Comparison of ENCODE assay signal across 27 cellular contexts in the genomic region with DNA sequence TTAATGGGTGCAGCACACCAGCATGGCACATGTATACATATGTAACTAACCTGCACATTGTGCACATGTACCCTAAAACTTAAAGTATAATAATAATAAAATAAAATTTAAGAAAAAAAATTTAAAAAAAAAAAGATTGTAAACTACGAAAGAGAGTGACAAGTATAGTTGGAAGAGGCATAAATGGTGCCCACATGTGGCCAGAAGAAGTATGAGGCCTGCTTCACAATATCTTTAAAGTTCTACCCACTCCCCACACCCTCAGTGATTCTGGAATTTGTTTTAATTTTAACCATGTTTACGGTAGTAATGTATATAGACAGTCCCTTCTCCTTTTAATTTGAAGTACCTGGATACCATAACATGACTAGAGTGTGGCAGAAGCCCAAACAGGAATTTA.
A peak's percentile ranks its signal among the peaks of the same experiment; 100 is the strongest.
DNase-seq lines count a peak whose midpoint lies in the region; ATAC-seq and TF ChIP-seq lines count a peak whose summit lies in the region.
"Had no signal": no experiment of that assay in that cellular context is flagged by ENCODE, and none has a peak within 500 bp of the region (broad histone marks: within the 10 kb centered on the region; RNA-seq: fewer than 3 reads in every experiment).

No MANE protein-coding gene starts in this region.

- DNase-seq in AG09319 (ENCODE audit: extremely low read depth, low read depth) (no peak), Kasumi-1 (lab: John Stamatoyannopoulos, UW) (peak; percentile 9 to 10), astrocyte of the cerebellum (ENCODE audit: low read depth) (no peak), fibroblast of villous mesenchyme (ENCODE audit: low read depth) (no peak), Calu3 (no peak)
- no peak for DNase-seq in activated CD8-positive, alpha-beta T cell treated with anti-CD3 and anti-CD28 coated beads for 36 hours
- DNase-seq: activated CD4-positive, alpha-beta T cell treated with anti-CD3 and anti-CD28 coated beads, Interleukin-2, amount 10 ng/mL, durations not matched to agents 7 days and 5 days; activated naive CD4-positive, alpha-beta T cell treated with anti-CD3 and anti-CD28 coated beads, Interleukin-2, amount 50 U/mL, for 16 hours; aorta; CD4-positive, alpha-beta T cell; hypothalamus; left ventricle myocardium superior; NCI-H1694; NCI-H2171; NCI-H510A treated with DMSO at 0.1 percent for 48 hours; NK-92 treated with Interleukin-12 subunit alpha and Interleukin-12 subunit beta, amount 100 ng/mL, for 24 hours; pancreas; right lobe of liver; stimulated activated CD4-positive, alpha-beta T cell treated with anti-CD3 and anti-CD28 coated beads, Interleukin-15, amount 100 ng/mL, for 24 hours; T-helper 2 cell; thyroid gland had no signal

- no peak overlapping the region for H3K4me3 Mint-ChIP-seq in Calu3 (ENCODE audit: low read depth, unreplicated experiment)
- H3K4me3 Mint-ChIP-seq in activated CD8-positive, alpha-beta T cell treated with anti-CD3 and anti-CD28 coated beads for 36 hours = no peak overlapping the region
- H3K4me3 Mint-ChIP-seq: activated CD4-positive, alpha-beta T cell treated with anti-CD3 and anti-CD28 coated beads, Interleukin-2, amount 10 ng/mL, durations not matched to agents 7 days and 5 days; CD4-positive, alpha-beta T cell; natural killer cell treated with Interleukin-12 subunit alpha and Interleukin-12 subunit beta and Interleukin-15 and Interleukin-18, amount 100 ng/mL, for 72 hours; stimulated activated naive CD8-positive, alpha-beta T cell treated with anti-CD3 and anti-CD28 coated beads, Interleukin-15, Interleukin-2, amounts not matched to agents 100 ng/mL and 50 ng/mL, for 24 hours had no signal

- CTCF ChIA-PET in Calu3 (lab: Charles Lee) = no interaction called here
- CTCF ChIA-PET in activated CD8-positive, alpha-beta T cell treated with anti-CD3 and anti-CD28 coated beads for 36 hours (lab: Charles Lee) = no interaction called here

- TF ChIP-seq CTCF in AG09319 (IDR thresholded peaks at IDR 0.05; ENCODE audit: low read depth, low read length) (peak; percentile 14), astrocyte of the cerebellum (IDR thresholded peaks at IDR 0.05; ENCODE audit: low read depth, low read length, missing control alignments) (peak; percentile 18), fibroblast of villous mesenchyme (IDR thresholded peaks at IDR 0.05; ENCODE audit: insufficient read depth, low read depth, low read length) (peak; percentile 20), Calu3 (IDR thresholded peaks at IDR 0.05; ENCODE audit: unreplicated experiment) (no peak)
- no peak for TF ChIP-seq CTCF in activated CD8-positive, alpha-beta T cell treated with anti-CD3 and anti-CD28 coated beads for 36 hours (IDR thresholded peaks at IDR 0.05)

- H3K36me3 Mint-ChIP-seq in Calu3 (ENCODE audit: insufficient read depth, unreplicated experiment) = no peaks in the 10 kb centered on the region
- H3K36me3 Mint-ChIP-seq in activated CD8-positive, alpha-beta T cell treated with anti-CD3 and anti-CD28 coated beads for 36 hours (ENCODE audit: low read depth) = no peaks in the 10 kb centered on the region
- H3K36me3 Mint-ChIP-seq: natural killer cell treated with Interleukin-12 subunit alpha and Interleukin-12 subunit beta and Interleukin-15 and Interleukin-18, amount 100 ng/mL, for 72 hours had no signal

- BruUV-seq in Calu3 (replicated peaks; lab: Mats Ljungman, UMichigan) = no TSS peak

- H3K4me1 Mint-ChIP-seq in Calu3 (ENCODE audit: low read depth, unreplicated experiment) = no peaks in the 10 kb centered on the region
- no peaks in the 10 kb centered on the region for H3K4me1 Mint-ChIP-seq in activated CD8-positive, alpha-beta T cell treated with anti-CD3 and anti-CD28 coated beads for 36 hours (ENCODE audit: low read depth)
- H3K4me1 Mint-ChIP-seq: activated CD4-positive, alpha-beta T cell treated with anti-CD3 and anti-CD28 coated beads, Interleukin-2, amount 10 ng/mL, durations not matched to agents 7 days and 5 days had no signal

- no peak overlapping the region for H3K27ac Mint-ChIP-seq in Calu3 (ENCODE audit: unreplicated experiment)
- no peak overlapping the region for H3K27ac Mint-ChIP-seq in activated CD8-positive, alpha-beta T cell treated with anti-CD3 and anti-CD28 coated beads for 36 hours
- H3K27ac Mint-ChIP-seq: activated CD4-positive, alpha-beta T cell treated with anti-CD3 and anti-CD28 coated beads, Interleukin-2, amount 10 ng/mL, durations not matched to agents 7 days and 5 days; CD4-positive, alpha-beta T cell; natural killer cell treated with Interleukin-12 subunit alpha and Interleukin-12 subunit beta and Interleukin-15 and Interleukin-18, amount 100 ng/mL, for 72 hours; stimulated activated naive CD8-positive, alpha-beta T cell treated with anti-CD3 and anti-CD28 coated beads, Interleukin-15, Interleukin-2, amounts not matched to agents 100 ng/mL and 50 ng/mL, for 24 hours had no signal

- ATAC-seq in HG02763 (IDR thresholded peaks at IDR 0.05; ENCODE audit: unreplicated experiment) (no peak), GM19324 (IDR thresholded peaks at IDR 0.05; ENCODE audit: low FRiP score, unreplicated experiment) (no peak)
- ATAC-seq in activated CD8-positive, alpha-beta T cell treated with anti-CD3 and anti-CD28 coated beads for 36 hours = no peak
- ATAC-seq: K562; left ventricle myocardium superior; natural killer cell treated with Interleukin-12 subunit alpha and Interleukin-12 subunit beta and Interleukin-15 and Interleukin-18, amount 100 ng/mL, for 72 hours; pancreas; right lobe of liver had no signal

- no peaks in the 10 kb centered on the region for H3K9me3 Mint-ChIP-seq in Calu3 (ENCODE audit: low read depth, unreplicated experiment)
- no peaks in the 10 kb centered on the region for H3K9me3 Mint-ChIP-seq in activated CD8-positive, alpha-beta T cell treated with anti-CD3 and anti-CD28 coated beads for 36 hours
- H3K9me3 Mint-ChIP-seq: activated CD4-positive, alpha-beta T cell treated with anti-CD3 and anti-CD28 coated beads, Interleukin-2, amount 10 ng/mL, durations not matched to agents 7 days and 5 days; CD4-positive, alpha-beta T cell; natural killer cell treated with Interleukin-12 subunit alpha and Interleukin-12 subunit beta and Interleukin-15 and Interleukin-18, amount 100 ng/mL, for 72 hours; stimulated activated naive CD8-positive, alpha-beta T cell treated with anti-CD3 and anti-CD28 coated beads, Interleukin-15, Interleukin-2, amounts not matched to agents 100 ng/mL and 50 ng/mL, for 24 hours had no signal

- intact Hi-C loops in Calu3 (cut with micrococcal nuclease; ENCODE audit: unreplicated experiment) = no loop called here
- intact Hi-C loops in activated CD8-positive, alpha-beta T cell treated with anti-CD3 and anti-CD28 coated beads for 36 hours (cut with micrococcal nuclease) = no loop called here

- no peak overlapping the region for H3K4me3 ChIP-seq in astrocyte of the cerebellum (ENCODE audit: low read depth, low read length)
- H3K4me3 ChIP-seq in fibroblast of villous mesenchyme (ENCODE audit: low read depth, low read length) = no peak overlapping the region
- H3K4me3 ChIP-seq: K562, pancreas, right lobe of liver, SJSA1, thyroid gland had no signal

- POLR2A ChIA-PET in activated CD8-positive, alpha-beta T cell treated with anti-CD3 and anti-CD28 coated beads for 36 hours (lab: Charles Lee) = no interaction called here

- in situ Hi-C loops in astrocyte of the cerebellum (cut with HindIII; ENCODE audit: low sequenced_read_pairs) = no loop called here

- no peaks in the 10 kb centered on the region for H3K27me3 Mint-ChIP-seq in Calu3 (ENCODE audit: unreplicated experiment)
- H3K27me3 Mint-ChIP-seq in activated CD8-positive, alpha-beta T cell treated with anti-CD3 and anti-CD28 coated beads for 36 hours = peaks cover 3% of the 10 kb centered on the region
- H3K27me3 Mint-ChIP-seq: activated CD4-positive, alpha-beta T cell treated with anti-CD3 and anti-CD28 coated beads, Interleukin-2, amount 10 ng/mL, durations not matched to agents 7 days and 5 days; natural killer cell treated with Interleukin-12 subunit alpha and Interleukin-12 subunit beta and Interleukin-15 and Interleukin-18, amount 100 ng/mL, for 72 hours; stimulated activated naive CD8-positive, alpha-beta T cell treated with anti-CD3 and anti-CD28 coated beads, Interleukin-15, Interleukin-2, amounts not matched to agents 100 ng/mL and 50 ng/mL, for 24 hours had no signal

Comparison
In these comparisons a context has a peak if more than half of its experiments do, and no peak if none do; other contexts are left out.
1. DNase-seq: peak in Kasumi-1 (2 of 2); none in AG09319 (single experiment), astrocyte of the cerebellum (single experiment), fibroblast of villous mesenchyme (single experiment), Calu3 (single experiment) and activated CD8-positive, alpha-beta T cell treated with anti-CD3 and anti-CD28 coated beads for 36 hours (single experiment).
2. CTCF ChIP-seq: peak in AG09319 (single experiment), astrocyte of the cerebellum (single experiment) and fibroblast of villous mesenchyme (single experiment); none in Calu3 (single experiment) and activated CD8-positive, alpha-beta T cell treated with anti-CD3 and anti-CD28 coated beads for 36 hours (single experiment).